2 cellular contexts compared by ENCODE assay signal in genomic region chr1:110696818-110697217, GRCh38.
TF ChIP-seq lines count a peak whose summit lies in the region.

No MANE protein-coding gene starts in this region.

TF ChIP-seq in liver, 16 proteins besides CTCF, POLR2A, EP300 and RAD21:
- TF ChIP-seq ATF3 (IDR thresholded peaks at IDR 0.05) (no peak), SP1 (IDR thresholded peaks at IDR 0.05) (no peak), HNF4G (IDR thresholded peaks at IDR 0.05) (no peak), EGR1 (IDR thresholded peaks at IDR 0.05; ENCODE audit: low read depth in 2 of 2) (no peak), GABPA (IDR thresholded peaks at IDR 0.05 in 1 of 2, conservative IDR thresholded peaks at IDR 0.05 in 1 of 2) (no peak), ZBTB33 (IDR thresholded peaks at IDR 0.05) (no peak), TAF1 (conservative IDR thresholded peaks at IDR 0.05) (no peak), FOXA2 (IDR thresholded peaks at IDR 0.05) (no peak), MAX (IDR thresholded peaks at IDR 0.05) (no peak), FOXA1 (IDR thresholded peaks at IDR 0.05) (no peak), RXRA (IDR thresholded peaks at IDR 0.05) (peak in 1 of 2 donors; percentile 21), YY1 (IDR thresholded peaks at IDR 0.05) (no peak), NR2F2 (IDR thresholded peaks at IDR 0.05) (peak; percentile 64)

TF ChIP-seq in HepG2, 621 proteins besides CTCF, POLR2A, EP300 and RAD21:
- TF ChIP-seq MBNL3 (CRISPR knock-in tag; conservative IDR thresholded peaks at IDR 0.05) (no peak), U2AF1 (optimal IDR thresholded peaks at IDR 0.05; ENCODE audit: low read depth, low read length) (no peak), GMEB2 (CRISPR knock-in tag; IDR thresholded peaks at IDR 0.05; ENCODE audit: low read depth) (no peak), ZSCAN31 (CRISPR knock-in tag; IDR thresholded peaks at IDR 0.05; ENCODE audit: low read depth) (no peak), ATF6 (CRISPR knock-in tag; conservative IDR thresholded peaks at IDR 0.05) (no peak), GATA4 (IDR thresholded peaks at IDR 0.05; ENCODE audit: borderline replicate concordance, low read depth) (no peak), SMARCE1 (IDR thresholded peaks at IDR 0.05; ENCODE audit: borderline replicate concordance) (no peak), IRX3 (CRISPR knock-in tag; IDR thresholded peaks at IDR 0.05; ENCODE audit: borderline replicate concordance, low read depth) (no peak), ATF3 (CRISPR knock-in tag; IDR thresholded peaks at IDR 0.05) (no peak), MEIS2 (CRISPR knock-in tag; IDR thresholded peaks at IDR 0.05) (no peak), YY1 (IDR thresholded peaks at IDR 0.05; ENCODE audit: insufficient read depth, insufficient replicate concordance, low read depth, low read length) (no peak), XBP1 (CRISPR knock-in tag; IDR thresholded peaks at IDR 0.05) (no peak), HMGA1 (CRISPR knock-in tag; conservative IDR thresholded peaks at IDR 0.05) (no peak), ZNF431 (CRISPR knock-in tag; IDR thresholded peaks at IDR 0.05; ENCODE audit: borderline replicate concordance, low read depth) (no peak), ZNF589 (CRISPR knock-in tag; conservative IDR thresholded peaks at IDR 0.05) (no peak), TFDP1 (CRISPR knock-in tag; IDR thresholded peaks at IDR 0.05; ENCODE audit: borderline replicate concordance) (no peak)
